Comparison of ENCODE assay signal across 1 cellular context in genomic region chr4:83548151-83548905, GRCh38.
TF ChIP-seq lines count a peak whose summit lies in the region.

No MANE protein-coding gene starts in this region.

TF ChIP-seq in K562, 482 proteins besides CTCF, POLR2A, EP300 and RAD21 (continued from another document and continues in another):
- no peak for TF ChIP-seq MGA (IDR thresholded peaks at IDR 0.05)
- no peak for TF ChIP-seq SNIP1 (IDR thresholded peaks at IDR 0.05; ENCODE audit: low read depth)
- no peak for TF ChIP-seq TAF15 (IDR thresholded peaks at IDR 0.05; ENCODE audit: low read depth, low read length)
- no peak for TF ChIP-seq ZNF561 (CRISPR knock-in tag; conservative IDR thresholded peaks at IDR 0.05)
- TF ChIP-seq CTBP1 (IDR thresholded peaks at IDR 0.05; ENCODE audit: borderline replicate concordance): peak; percentile 92
- TF ChIP-seq MAFK (IDR thresholded peaks at IDR 0.05; ENCODE audit: low read length): peak; percentile 97
- TF ChIP-seq TRIM25 (IDR thresholded peaks at IDR 0.05; ENCODE audit: borderline replicate concordance): no peak
- no peak for TF ChIP-seq FOXA1 (IDR thresholded peaks at IDR 0.05; ENCODE audit: borderline replicate concordance)
- no peak for TF ChIP-seq ZNF551 (CRISPR knock-in tag; IDR thresholded peaks at IDR 0.05)
- no peak for TF ChIP-seq CUX1 (CRISPR knock-in tag; IDR thresholded peaks at IDR 0.05)
- TF ChIP-seq SIN3A (IDR thresholded peaks at IDR 0.05; ENCODE audit: borderline replicate concordance in 2 of 2, control insufficient read depth in 1 of 2, low read depth in 2 of 2, low read length in 2 of 2): no peak
- TF ChIP-seq FOXJ3 (CRISPR knock-in tag; IDR thresholded peaks at IDR 0.05): no peak
- no peak for TF ChIP-seq GABPA (tag; conservative IDR thresholded peaks at IDR 0.05; ENCODE audit: low read depth)
- TF ChIP-seq GABPB2 (CRISPR knock-in tag; conservative IDR thresholded peaks at IDR 0.05): no peak
- no peak for TF ChIP-seq POLR2AphosphoS2 (IDR thresholded peaks at IDR 0.05; ENCODE audit: low read length)
- no peak for TF ChIP-seq MXD1 (CRISPR knock-in tag; IDR thresholded peaks at IDR 0.05; ENCODE audit: borderline replicate concordance, poor library complexity, severe bottlenecking)
- TF ChIP-seq ZNF785 (CRISPR knock-in tag; IDR thresholded peaks at IDR 0.05): no peak
- TF ChIP-seq ZC3H11A (IDR thresholded peaks at IDR 0.05; ENCODE audit: low read depth, low read length): no peak
- no peak for TF ChIP-seq MBD2 (IDR thresholded peaks at IDR 0.05; ENCODE audit: borderline replicate concordance, low read depth)
- no peak for TF ChIP-seq SUPT5H (IDR thresholded peaks at IDR 0.05)
- TF ChIP-seq ZNF444 (CRISPR knock-in tag; IDR thresholded peaks at IDR 0.05): no peak
- no peak for TF ChIP-seq ZNF384 (IDR thresholded peaks at IDR 0.05; ENCODE audit: low read depth, low read length)
- TF ChIP-seq CREB5 (CRISPR knock-in tag; IDR thresholded peaks at IDR 0.05): no peak
- TF ChIP-seq ZNF586 (CRISPR knock-in tag; conservative IDR thresholded peaks at IDR 0.05): no peak
- TF ChIP-seq E2F4 (CRISPR knock-in tag; IDR thresholded peaks at IDR 0.05; ENCODE audit: low read depth): no peak
- no peak for TF ChIP-seq CSDE1 (IDR thresholded peaks at IDR 0.05)
- TF ChIP-seq HMGN3 (IDR thresholded peaks at IDR 0.05; ENCODE audit: borderline replicate concordance, extremely low read depth, insufficient read length, low read depth, low read length): no peak
- TF ChIP-seq UBTF (IDR thresholded peaks at IDR 0.05; ENCODE audit: borderline replicate concordance in 1 of 2, low read depth in 2 of 2, low read length in 2 of 2): no peak
- no peak for TF ChIP-seq GATA2 (CRISPR knock-in tag; IDR thresholded peaks at IDR 0.05)
- peak; percentile 9; the same call in 1 of the 2 replicates for TF ChIP-seq STAT5A (IDR thresholded peaks at IDR 0.05; ENCODE audit: borderline replicate concordance, low read length)
- no peak for TF ChIP-seq TCF15 (CRISPR knock-in tag; IDR thresholded peaks at IDR 0.05)
- no peak for TF ChIP-seq SRSF9 (IDR thresholded peaks at IDR 0.05; ENCODE audit: borderline replicate concordance, low read depth, low read length)
- TF ChIP-seq SMC3 (conservative IDR thresholded peaks at IDR 0.05; ENCODE audit: insufficient read depth, low read depth, low read length): no peak
- TF ChIP-seq DDX20 (tag; IDR thresholded peaks at IDR 0.05; ENCODE audit: low read depth): no peak
- no peak for TF ChIP-seq ZNF830 (CRISPR knock-in tag; IDR thresholded peaks at IDR 0.05)
- no peak for TF ChIP-seq PTBP1 (IDR thresholded peaks at IDR 0.05; ENCODE audit: low read depth, low read length)
